ENCODE assay signal across 12 cellular contexts in the genomic region with DNA sequence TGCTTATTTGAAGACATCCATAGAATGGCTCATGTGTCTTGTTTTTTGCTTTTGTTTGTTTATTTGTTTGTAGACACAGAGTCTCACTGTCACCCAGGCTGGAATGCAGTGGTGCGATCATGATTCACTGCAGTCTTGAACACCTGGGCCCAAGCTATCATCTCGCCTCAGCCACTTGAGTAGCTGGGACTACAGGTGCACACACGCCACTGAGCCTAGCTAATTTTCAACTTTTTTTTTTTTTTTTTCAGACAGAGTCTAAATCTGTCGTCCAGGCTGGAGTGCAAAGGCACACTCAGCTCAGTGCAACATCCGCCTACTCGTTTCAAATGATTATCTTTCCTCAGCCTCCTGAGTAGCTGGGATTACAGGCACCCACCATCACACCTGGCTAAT.
DNase-seq lines count a peak whose midpoint lies in the region; ATAC-seq, FAIRE-seq and TF ChIP-seq lines count a peak whose summit lies in the region.
"Had no signal": no experiment of that assay in that cellular context is flagged by ENCODE, and none has a peak within 500 bp of the region (broad histone marks: within the 10 kb centered on the region; RNA-seq: fewer than 3 reads in every experiment).

No MANE protein-coding gene starts in this region.

- ATAC-seq in GM21717 (IDR thresholded peaks at IDR 0.05; ENCODE audit: unreplicated experiment) (peak; percentile 34), left lobe of liver (no peak), HG03520 (IDR thresholded peaks at IDR 0.05; ENCODE audit: unreplicated experiment) (no peak)
- ATAC-seq: A549 had no signal

- H3K9ac ChIP-seq in mucosa of rectum (ENCODE audit: low read depth in 1 of 2, low read length in 2 of 2), result peak overlapping the region in 1 of 2 donors; percentile 39

- no peaks in the 10 kb centered on the region for H3K27me3 ChIP-seq in mucosa of rectum (ENCODE audit: control insufficient read depth in 2 of 2, insufficient read depth in 2 of 2, low read length in 2 of 2)
- H3K27me3 ChIP-seq: cardiac muscle cell had no signal

- intact Hi-C loops in activated CD4-positive, alpha-beta T cell treated with anti-CD3 and anti-CD28 coated beads, Interleukin-2, amount 10 ng/mL, durations not matched to agents 24 days and 14 days (cut with micrococcal nuclease), result loop anchor here (5.0 kb wide), 4 partner anchors 164 to 264 kb away; no protein-coding TSS in a partner anchor

- no peak for FAIRE-seq in GM12892 (lab: Jason Lieb, UNC)
- FAIRE-seq: A549 had no signal

- peak overlapping the region; percentile 91 for H3K27ac Mint-ChIP-seq in activated CD4-positive, alpha-beta T cell treated with anti-CD3 and anti-CD28 coated beads, Interleukin-2, amount 10 ng/mL, durations not matched to agents 24 days and 14 days
- H3K27ac Mint-ChIP-seq: nephron had no signal

- H3K4me1 ChIP-seq in mucosa of rectum (ENCODE audit: control insufficient read depth in 2 of 2, insufficient read depth in 2 of 2, low read length in 2 of 2), result peaks cover 22 to 40% of the 10 kb centered on the region in 2 donors

- H3K4me3 ChIP-seq in mucosa of rectum (ENCODE audit: low read length in 2 of 2), result no peak overlapping the region
- H3K4me3 ChIP-seq: A549, cardiac muscle cell had no signal

- H3K27me3 Mint-ChIP-seq in activated CD4-positive, alpha-beta T cell treated with anti-CD3 and anti-CD28 coated beads, Interleukin-2, amount 10 ng/mL, durations not matched to agents 24 days and 14 days, result no peaks in the 10 kb centered on the region

- H3K4me3 Mint-ChIP-seq in activated CD4-positive, alpha-beta T cell treated with anti-CD3 and anti-CD28 coated beads, Interleukin-2, amount 10 ng/mL, durations not matched to agents 24 days and 14 days, result no peak overlapping the region
- H3K4me3 Mint-ChIP-seq: nephron had no signal

- H3K9me3 Mint-ChIP-seq in activated CD4-positive, alpha-beta T cell treated with anti-CD3 and anti-CD28 coated beads, Interleukin-2, amount 10 ng/mL, durations not matched to agents 24 days and 14 days, result peaks cover 7% of the 10 kb centered on the region
- H3K9me3 Mint-ChIP-seq: nephron had no signal

- no peaks in the 10 kb centered on the region for H3K36me3 ChIP-seq in mucosa of rectum (ENCODE audit: control insufficient read depth in 2 of 2, insufficient read depth in 2 of 2, low read length in 2 of 2)
- H3K36me3 ChIP-seq: cardiac muscle cell had no signal

- H3K27ac ChIP-seq in mucosa of rectum (ENCODE audit: low read depth in 2 of 2, low read length in 2 of 2), result peak overlapping the region; percentile 83 to 87
- H3K27ac ChIP-seq: cardiac muscle cell had no signal

- H3K9me3 ChIP-seq in mucosa of rectum (ENCODE audit: control insufficient read depth in 2 of 2, low read length in 2 of 2), result no peaks in the 10 kb centered on the region
- H3K9me3 ChIP-seq: A549 had no signal

- TF ChIP-seq POLR2A in GM12892 (IDR thresholded peaks at IDR 0.05; ENCODE audit: low read depth, low read length), result no peak

- no peak for DNase-seq in activated CD4-positive, alpha-beta T cell treated with anti-CD3 and anti-CD28 coated beads, Interleukin-2, amount 10 ng/mL, durations not matched to agents 24 days and 14 days
- no peak for DNase-seq in activated CD4-positive, alpha-beta T cell treated with anti-CD3 and anti-CD28 coated beads, Interleukin-2, amount 50 U/mL, for 48 hours
- DNase-seq in NAMALWA (ENCODE audit: low spot score), result peak; percentile 22
- DNase-seq in GM12892 (ENCODE audit: insufficient read length), result no peak
- DNase-seq in left lobe of liver (ENCODE audit: low spot score), result no peak
- DNase-seq: NCI-H2081 treated with DMSO at 0.1 percent for 48 hours had no signal

- no peaks in the 10 kb centered on the region for H3K36me3 Mint-ChIP-seq in activated CD4-positive, alpha-beta T cell treated with anti-CD3 and anti-CD28 coated beads, Interleukin-2, amount 10 ng/mL, durations not matched to agents 24 days and 14 days (ENCODE audit: low read depth)

- peaks cover 66% of the 10 kb centered on the region for H3K4me1 Mint-ChIP-seq in activated CD4-positive, alpha-beta T cell treated with anti-CD3 and anti-CD28 coated beads, Interleukin-2, amount 10 ng/mL, durations not matched to agents 24 days and 14 days
